ENCODE assay signal across 8 cellular contexts in genomic region chr12:25557830-25558436, GRCh38. TPM values are rescaled to one million over a fixed set of nuclear protein-coding genes. Genes with fewer than 3 reads are reported as not detected.
DNase-seq lines count a peak whose midpoint lies in the region; TF ChIP-seq lines count a peak whose summit lies in the region.

No MANE protein-coding gene starts in this region.

- intact Hi-C loops in A673 (cut with micrococcal nuclease; ENCODE audit: unreplicated experiment) (loop anchor here (5.0 to 10.0 kb wide), 2 partner anchors 121 to 467 kb away; no protein-coding TSS in a partner anchor), prostate gland (cut with DNase I) (no loop called here)

- no peaks in the 10 kb centered on the region for H3K36me3 ChIP-seq in A673 (ENCODE audit: insufficient read depth, low read length, poor library complexity, severe bottlenecking)
- no peaks in the 10 kb centered on the region for H3K36me3 ChIP-seq in GM06990 (ENCODE audit: control insufficient read depth, insufficient read depth, low read length)
- no peaks in the 10 kb centered on the region for H3K36me3 ChIP-seq in prostate gland

- TF ChIP-seq CTCF in A673 (conservative IDR thresholded peaks at IDR 0.05; ENCODE audit: low read depth, low read length) (peak; percentile 70), GM06990 (IDR thresholded peaks at IDR 0.05; ENCODE audit: insufficient read depth, low read length, poor library complexity, severe bottlenecking) (peak; percentile 45), prostate gland (IDR thresholded peaks at IDR 0.05) (peak in 3 of 4 experiments; percentile 29 to 38 (median 34))

- no peaks in the 10 kb centered on the region for H3K27me3 ChIP-seq in A673 (replicated peaks; ENCODE audit: insufficient read depth, low read depth, low read length, poor library complexity)
- H3K27me3 ChIP-seq in GM06990 (replicated peaks; ENCODE audit: control insufficient read depth, insufficient read depth, low read length), result no peaks in the 10 kb centered on the region
- no peaks in the 10 kb centered on the region for H3K27me3 ChIP-seq in prostate gland (replicated peaks; ENCODE audit: insufficient read depth)

- no peak overlapping the region for H3K27ac ChIP-seq in A673 (ENCODE audit: low read depth, low read length, poor library complexity, severe bottlenecking)
- no peak overlapping the region for H3K27ac ChIP-seq in prostate gland

- TF ChIP-seq POLR2A in prostate gland (IDR thresholded peaks at IDR 0.05), result no peak

- no peaks in the 10 kb centered on the region for H3K4me1 Mint-ChIP-seq in activated CD4-positive, alpha-beta memory T cell treated with anti-CD3 and anti-CD28 coated beads, Interleukin-2, amount 10 ng/mL, durations not matched to agents 7 days and 5 days

- WGBS in prostate gland, result 53% methylated on average over 2 of the region's 2 CpGs

- CTCF ChIA-PET in A673 (lab: Charles Lee), result interaction anchor here (1.1 kb wide), 1 partner anchor 170 kb away, joined by 4 read pairs; no protein-coding TSS in a partner anchor
- CTCF ChIA-PET in activated CD4-positive, alpha-beta memory T cell treated with anti-CD3 and anti-CD28 coated beads, Interleukin-2, amount 10 ng/mL, durations not matched to agents 7 days and 5 days (lab: Charles Lee), result no interaction called here

- no peaks in the 10 kb centered on the region for H3K9me3 ChIP-seq in A673 (ENCODE audit: low read depth, low read length, poor library complexity, severe bottlenecking)
- H3K9me3 ChIP-seq in prostate gland, result no peaks in the 10 kb centered on the region

- H3K4me3 Mint-ChIP-seq in activated CD4-positive, alpha-beta memory T cell treated with anti-CD3 and anti-CD28 coated beads, Interleukin-2, amount 10 ng/mL, durations not matched to agents 7 days and 5 days, result no peak overlapping the region

- no peaks in the 10 kb centered on the region for H3K9me3 Mint-ChIP-seq in activated CD4-positive, alpha-beta memory T cell treated with anti-CD3 and anti-CD28 coated beads, Interleukin-2, amount 10 ng/mL, durations not matched to agents 7 days and 5 days

- H3K36me3 Mint-ChIP-seq in activated CD4-positive, alpha-beta memory T cell treated with anti-CD3 and anti-CD28 coated beads, Interleukin-2, amount 10 ng/mL, durations not matched to agents 7 days and 5 days (ENCODE audit: low read depth), result no peaks in the 10 kb centered on the region

- POLR2A ChIA-PET in A673 (lab: Charles Lee; ENCODE audit: low non-redundant PET), result no interaction called here
- POLR2A ChIA-PET in activated CD4-positive, alpha-beta memory T cell treated with anti-CD3 and anti-CD28 coated beads, Interleukin-2, amount 10 ng/mL, durations not matched to agents 7 days and 5 days (lab: Charles Lee), result no interaction called here

- H3K4me3 ChIP-seq in A673 (ENCODE audit: low read depth, low read length, poor library complexity, severe bottlenecking) (no peak overlapping the region), GM06990 (replicated peaks; ENCODE audit: low read depth, low read length) (no peak overlapping the region), prostate gland (no peak overlapping the region)

- no peak overlapping the region for H3K27ac Mint-ChIP-seq in activated CD4-positive, alpha-beta memory T cell treated with anti-CD3 and anti-CD28 coated beads, Interleukin-2, amount 10 ng/mL, durations not matched to agents 7 days and 5 days

- BruUV-seq in A673 (replicated peaks; lab: Mats Ljungman, UMichigan), result no TSS peak

- H3K27me3 Mint-ChIP-seq in activated CD4-positive, alpha-beta memory T cell treated with anti-CD3 and anti-CD28 coated beads, Interleukin-2, amount 10 ng/mL, durations not matched to agents 7 days and 5 days, result no peaks in the 10 kb centered on the region

- H3K4me1 ChIP-seq in A673 (ENCODE audit: insufficient read depth, low read length, poor library complexity, severe bottlenecking), result no peaks in the 10 kb centered on the region
- H3K4me1 ChIP-seq in prostate gland (replicated peaks), result no peaks in the 10 kb centered on the region

- DNase-seq in A673 (ENCODE audit: low spot score) (peak; percentile 64), GM06990 (ENCODE audit: extremely low read depth, insufficient read length) (no peak), NCI-H82 (lab: John Stamatoyannopoulos, UW) (peak; percentile 80), epidermal melanocyte (ENCODE audit: insufficient read length, low spot score) (peak; percentile 43), prostate gland (ENCODE audit: low spot score) (peak; percentile 35), C1 segment of cervical spinal cord (lab: John Stamatoyannopoulos, UW) (no peak), LoVo (ENCODE audit: low spot score) (no peak)
- DNase-seq in activated CD4-positive, alpha-beta memory T cell treated with anti-CD3 and anti-CD28 coated beads, Interleukin-2, amount 10 ng/mL, durations not matched to agents 7 days and 5 days, result no peak

RNA-seq across cellular contexts. Expression of gene LMNTD1, which starts 4.8 kb away (rescaled TPM):
- total RNA-seq in A673 (2021), result not detected in 2 replicates
- total RNA-seq in prostate gland, result 1 to 10 TPM in 1 of 2 donors, not detected in 1; 3.5 TPM
- total RNA-seq in activated CD4-positive, alpha-beta memory T cell treated with anti-CD3 and anti-CD28 coated beads, Interleukin-2, amount 10 ng/mL, durations not matched to agents 7 days and 5 days, result not detected

Comparison
In these comparisons a context has a peak if more than half of its experiments do, and no peak if none do; other contexts are left out.
1. DNase-seq: peak in A673 (single experiment), NCI-H82 (single experiment), epidermal melanocyte (single experiment) and prostate gland (single experiment); none in GM06990 (single experiment), activated CD4-positive, alpha-beta memory T cell treated with anti-CD3 and anti-CD28 coated beads, Interleukin-2, amount 10 ng/mL, durations not matched to agents 7 days and 5 days (single experiment), C1 segment of cervical spinal cord (0 of 14) and LoVo (single experiment).
2. Peak in every context shown above with its lines, with median percentiles within 50 percentile points of each other: CTCF ChIP-seq.